In the genomic region with DNA sequence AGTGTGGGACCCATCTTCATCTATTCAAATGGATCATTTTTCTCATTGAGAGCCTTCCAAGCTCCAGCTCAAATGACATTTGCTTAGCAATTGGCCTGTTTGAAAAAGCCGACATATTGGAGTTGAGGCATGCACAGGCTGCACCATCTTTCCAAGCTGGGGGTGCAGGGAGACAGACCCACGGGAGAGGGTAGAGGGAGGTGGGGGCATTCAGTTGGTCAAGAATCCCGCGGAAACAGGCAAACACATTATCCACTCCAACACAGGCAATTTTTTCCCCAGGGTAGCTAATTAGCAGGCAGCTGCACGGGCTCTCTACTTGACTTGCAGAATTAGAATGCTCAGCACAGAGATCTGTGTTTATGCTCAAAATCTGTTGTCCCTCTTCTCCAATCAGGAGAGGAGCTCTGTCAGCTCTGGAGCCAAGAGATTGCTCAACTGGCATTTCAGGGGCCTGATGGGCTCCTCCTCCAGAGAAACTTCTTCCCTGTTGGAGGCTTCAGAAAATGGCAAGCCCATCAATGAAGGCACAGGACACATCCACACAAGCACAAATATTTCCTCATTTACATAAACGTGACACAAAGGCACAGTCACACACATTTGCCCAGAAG, we compare ENCODE assay signal across 23 cellular contexts.
DNase-seq lines count a peak whose midpoint lies in the region; ATAC-seq and TF ChIP-seq lines count a peak whose summit lies in the region.
"Had no signal": no experiment of that assay in that cellular context is flagged by ENCODE, and none has a peak within 500 bp of the region (broad histone marks: within the 10 kb centered on the region; RNA-seq: fewer than 3 reads in every experiment).

No MANE protein-coding gene starts in this region.

- H3K36me3 ChIP-seq in mesendoderm (ENCODE audit: control insufficient read depth, insufficient read depth, low read length), result no peaks in the 10 kb centered on the region
- H3K36me3 ChIP-seq: adrenal gland, left lung had no signal

- no peak overlapping the region for H2BK5ac ChIP-seq in mesendoderm (ENCODE audit: low read length)

- peak overlapping the region; percentile 78 for H3K27ac Mint-ChIP-seq in glutamatergic neuron (ENCODE audit: unreplicated experiment)
- H3K27ac Mint-ChIP-seq: activated CD8-positive, alpha-beta T cell treated with anti-CD3 and anti-CD28 coated beads for 36 hours; B cell; nephron progenitor cell; T-cell; type B pancreatic cell had no signal

- H3K9me3 Mint-ChIP-seq in glutamatergic neuron (ENCODE audit: unreplicated experiment), result peaks cover 10% of the 10 kb centered on the region
- H3K9me3 Mint-ChIP-seq: activated CD8-positive, alpha-beta T cell treated with anti-CD3 and anti-CD28 coated beads for 36 hours; nephron progenitor cell; T-cell; type B pancreatic cell had no signal

- H3K27me3 Mint-ChIP-seq in glutamatergic neuron (ENCODE audit: unreplicated experiment), result peaks cover 9% of the 10 kb centered on the region

- H3K27ac ChIP-seq in mesendoderm (ENCODE audit: low read depth, low read length), result no peak overlapping the region
- H3K27ac ChIP-seq: adrenal gland, coronary artery, left lung, parathyroid adenoma had no signal

- no peak overlapping the region for H3K4me2 ChIP-seq in mesendoderm (ENCODE audit: low read length)

- peaks cover 24% of the 10 kb centered on the region for H3K4me1 Mint-ChIP-seq in glutamatergic neuron (ENCODE audit: low read depth, unreplicated experiment)

- no peak overlapping the region for H3K23ac ChIP-seq in mesendoderm (ENCODE audit: low read length)

- H3K4me3 ChIP-seq in mesendoderm (ENCODE audit: low read length), result no peak overlapping the region
- H3K4me3 ChIP-seq: adrenal gland, coronary artery, left lung had no signal

- H3K79me1 ChIP-seq in mesendoderm (ENCODE audit: low read length), result no peaks in the 10 kb centered on the region

- no peak overlapping the region for H2BK15ac ChIP-seq in mesendoderm (replicated peaks; ENCODE audit: low read depth)

- no peak overlapping the region for H3K9ac ChIP-seq in mesendoderm (ENCODE audit: low read length)
- H3K9ac ChIP-seq: parathyroid adenoma had no signal

- H3K18ac ChIP-seq in mesendoderm (ENCODE audit: low read length), result no peak overlapping the region

- no peak overlapping the region for H3K4ac ChIP-seq in mesendoderm (ENCODE audit: low read depth, low read length)

- no CpG with 5 or more reads among the region's 6 CpGs for WGBS in mesendoderm (ENCODE audit: extremely low coverage, insufficient coverage, low lambda C conversion rate)

- ATAC-seq in GM18870 (IDR thresholded peaks at IDR 0.05; ENCODE audit: unreplicated experiment), result no peak
- ATAC-seq: activated CD4-positive, CD25-positive, alpha-beta regulatory T cell treated with anti-CD3 and anti-CD28 coated beads, Interleukin-2, amount 50 U/mL, for 24 hours; activated CD8-positive, alpha-beta T cell treated with anti-CD3 and anti-CD28 coated beads for 36 hours; left lung; Panc1; T-cell had no signal

- H4K8ac ChIP-seq in mesendoderm (ENCODE audit: low read depth, low read length), result no peak overlapping the region

- H3K4me1 ChIP-seq in mesendoderm (ENCODE audit: control insufficient read depth, low read depth, low read length), result no peaks in the 10 kb centered on the region
- H3K4me1 ChIP-seq: parathyroid adenoma had no signal

- H3K56ac ChIP-seq in mesendoderm (ENCODE audit: low read length), result no peak overlapping the region

- no peak overlapping the region for H2BK120ac ChIP-seq in mesendoderm (ENCODE audit: low read depth, low read length)

- TF ChIP-seq CTCF in glutamatergic neuron (IDR thresholded peaks at IDR 0.05; ENCODE audit: partially characterized antibody, unreplicated experiment), result no peak

- H3K36me3 Mint-ChIP-seq in glutamatergic neuron (ENCODE audit: unreplicated experiment), result no peaks in the 10 kb centered on the region
- H3K36me3 Mint-ChIP-seq: T-cell, type B pancreatic cell had no signal

- H3K79me2 ChIP-seq in mesendoderm (ENCODE audit: control insufficient read depth, insufficient read depth, low read length), result no peaks in the 10 kb centered on the region
- H3K79me2 ChIP-seq: parathyroid adenoma had no signal

- H4K5ac ChIP-seq in mesendoderm (ENCODE audit: low read length), result no peak overlapping the region

- peaks cover 12% of the 10 kb centered on the region for H3K27me3 ChIP-seq in mesendoderm (ENCODE audit: insufficient read depth, low read length, poor library complexity)

- peak; percentile 43 for DNase-seq in DMS79 treated with DMSO at 0.1 percent for 48 hours (lab: John Stamatoyannopoulos, UW)
- no peak for DNase-seq in DMS79 (lab: John Stamatoyannopoulos, UW)
- peak; percentile 87 for DNase-seq in NCI-H1436 (lab: John Stamatoyannopoulos, UW)
- DNase-seq in NCI-H748 treated with DMSO at 0.1 percent for 48 hours (lab: John Stamatoyannopoulos, UW), result peak; percentile 86
- DNase-seq in glutamatergic neuron, result no peak
- no peak for DNase-seq in mesendoderm
- no peak for DNase-seq in COLO829 (ENCODE audit: low spot score)
- DNase-seq: 8988T; activated CD8-positive, alpha-beta T cell treated with anti-CD3 and anti-CD28 coated beads for 36 hours; activated gamma-delta T cell; adrenal gland; left lung; nephron progenitor cell; NK-92 treated with Interleukin-12 subunit alpha and Interleukin-12 subunit beta, amount 100 ng/mL, for 24 hours; SIG-M5; T-cell had no signal

- peak overlapping the region; percentile 66 for H3K4me3 Mint-ChIP-seq in glutamatergic neuron (ENCODE audit: unreplicated experiment)
- H3K4me3 Mint-ChIP-seq: activated CD8-positive, alpha-beta T cell treated with anti-CD3 and anti-CD28 coated beads for 36 hours; B cell; nephron progenitor cell; T-cell; type B pancreatic cell had no signal

- H2AK5ac ChIP-seq in mesendoderm (ENCODE audit: low read length), result no peak overlapping the region

Comparison
In these comparisons a context has a peak if more than half of its experiments do, and no peak if none do; other contexts are left out.
1. DNase-seq: peak in DMS79 treated with DMSO at 0.1 percent for 48 hours (single experiment), NCI-H1436 (single experiment) and NCI-H748 treated with DMSO at 0.1 percent for 48 hours (single experiment); none in DMS79 (single experiment), glutamatergic neuron (single experiment), mesendoderm (single experiment) and COLO829 (single experiment).